ENCODE assay signal across 1 cellular context in genomic region chr14:68977741-68978549, GRCh38.
A peak's percentile ranks its signal among the peaks of the same experiment; 100 is the strongest.
TF ChIP-seq lines count a peak whose summit lies in the region.

No MANE protein-coding gene starts in this region.

TF ChIP-seq in HepG2, 621 proteins besides CTCF, POLR2A, EP300 and RAD21 (continued from another document and continues in another):
- TF ChIP-seq ARID5B (CRISPR knock-in tag; IDR thresholded peaks at IDR 0.05) (no peak), TFDP2 (CRISPR knock-in tag; IDR thresholded peaks at IDR 0.05) (no peak; the same call in 1 of the 2 replicates), ZBTB44 (CRISPR knock-in tag; IDR thresholded peaks at IDR 0.05) (no peak), KIAA2018 (CRISPR knock-in tag; IDR thresholded peaks at IDR 0.05; ENCODE audit: borderline replicate concordance) (no peak), BRD4 (CRISPR knock-in tag; IDR thresholded peaks at IDR 0.05) (peak; percentile 29; the same call in 1 of the 2 replicates), ZBTB4 (CRISPR knock-in tag; IDR thresholded peaks at IDR 0.05; ENCODE audit: borderline replicate concordance) (no peak), SP5 (CRISPR knock-in tag; IDR thresholded peaks at IDR 0.05; ENCODE audit: borderline replicate concordance, low read depth) (peak; percentile 56; the same call in 1 of the 2 replicates), NCOA1 (CRISPR knock-in tag; IDR thresholded peaks at IDR 0.05) (no peak), RORA (CRISPR knock-in tag; IDR thresholded peaks at IDR 0.05) (no peak), LCORL (IDR thresholded peaks at IDR 0.05) (no peak), LCORL (CRISPR knock-in tag; IDR thresholded peaks at IDR 0.05) (no peak), LRRFIP1 (CRISPR knock-in tag; conservative IDR thresholded peaks at IDR 0.05) (no peak), SRSF1 (optimal IDR thresholded peaks at IDR 0.05; ENCODE audit: low read depth, low read length) (peak; percentile 25), EED (CRISPR knock-in tag; IDR thresholded peaks at IDR 0.05) (no peak), RFXANK (CRISPR knock-in tag; IDR thresholded peaks at IDR 0.05) (no peak), ZSCAN21 (CRISPR knock-in tag; IDR thresholded peaks at IDR 0.05; ENCODE audit: borderline replicate concordance) (no peak), ZNF674 (CRISPR knock-in tag; IDR thresholded peaks at IDR 0.05; ENCODE audit: low read depth) (0 out of 2 replicates have a peak, but pooled peaks have one; percentile 62), ZNF333 (CRISPR knock-in tag; IDR thresholded peaks at IDR 0.05; ENCODE audit: borderline replicate concordance) (0 out of 2 replicates have a peak, but pooled peaks have one; percentile 26), FOXP1 (IDR thresholded peaks at IDR 0.05) (no peak), FOXP1 (CRISPR knock-in tag; IDR thresholded peaks at IDR 0.05) (no peak), ARID4A (CRISPR knock-in tag; IDR thresholded peaks at IDR 0.05; ENCODE audit: borderline replicate concordance) (peak; percentile 58), MBD4 (IDR thresholded peaks at IDR 0.05; ENCODE audit: borderline replicate concordance, low read length) (no peak), CHD4 (IDR thresholded peaks at IDR 0.05; ENCODE audit: borderline replicate concordance, low read length) (no peak), CBFB (CRISPR knock-in tag; IDR thresholded peaks at IDR 0.05) (no peak), NFIC (IDR thresholded peaks at IDR 0.05; ENCODE audit: low read length) (no peak), GATA4 (IDR thresholded peaks at IDR 0.05; ENCODE audit: borderline replicate concordance, low read depth) (no peak)
